In the genomic region with DNA sequence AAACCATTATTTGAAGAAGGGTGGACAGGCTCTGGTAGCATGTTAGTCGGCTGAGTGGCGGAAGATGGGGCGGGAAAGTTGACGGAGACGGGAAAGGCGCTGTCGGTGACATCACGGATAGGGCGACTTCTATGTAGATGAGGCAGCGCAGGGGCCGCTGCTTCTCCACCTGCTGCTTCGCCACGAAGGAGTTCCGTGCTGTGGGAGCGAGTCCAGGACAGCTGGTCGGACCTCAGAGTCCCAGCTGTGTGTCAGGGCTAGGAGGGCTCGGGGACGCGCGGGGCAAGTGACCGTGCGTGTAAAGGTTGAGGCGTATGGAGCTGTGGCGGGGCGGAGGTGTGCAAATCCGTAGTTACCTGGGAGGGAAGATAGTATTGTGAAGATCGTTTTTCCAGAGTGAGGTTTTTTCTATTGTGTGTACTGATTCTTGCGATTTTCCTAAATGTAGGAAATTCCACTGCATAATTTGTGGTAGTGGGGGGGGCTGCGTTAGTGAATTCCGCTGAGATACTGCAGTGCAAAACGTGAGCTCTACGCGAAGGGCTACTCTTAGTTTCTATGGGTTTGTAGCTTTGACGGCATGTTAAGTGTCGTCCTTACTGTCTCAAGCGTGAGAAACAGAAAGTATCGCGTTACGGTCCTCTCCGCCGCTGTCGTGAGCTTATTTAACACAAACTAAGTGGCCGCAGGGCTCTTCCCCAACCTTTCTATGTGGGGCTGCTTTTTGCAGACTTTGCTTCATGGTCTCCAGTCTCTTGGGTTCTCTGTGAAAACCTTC, we compare ENCODE assay signal across 1 cellular context.
TF ChIP-seq lines count a peak whose summit lies in the region.

No MANE protein-coding gene starts in this region.

TF ChIP-seq in HepG2, 621 proteins besides CTCF, POLR2A, EP300 and RAD21 (continued from another document and continues in another):
- TF ChIP-seq, protein P1, sequence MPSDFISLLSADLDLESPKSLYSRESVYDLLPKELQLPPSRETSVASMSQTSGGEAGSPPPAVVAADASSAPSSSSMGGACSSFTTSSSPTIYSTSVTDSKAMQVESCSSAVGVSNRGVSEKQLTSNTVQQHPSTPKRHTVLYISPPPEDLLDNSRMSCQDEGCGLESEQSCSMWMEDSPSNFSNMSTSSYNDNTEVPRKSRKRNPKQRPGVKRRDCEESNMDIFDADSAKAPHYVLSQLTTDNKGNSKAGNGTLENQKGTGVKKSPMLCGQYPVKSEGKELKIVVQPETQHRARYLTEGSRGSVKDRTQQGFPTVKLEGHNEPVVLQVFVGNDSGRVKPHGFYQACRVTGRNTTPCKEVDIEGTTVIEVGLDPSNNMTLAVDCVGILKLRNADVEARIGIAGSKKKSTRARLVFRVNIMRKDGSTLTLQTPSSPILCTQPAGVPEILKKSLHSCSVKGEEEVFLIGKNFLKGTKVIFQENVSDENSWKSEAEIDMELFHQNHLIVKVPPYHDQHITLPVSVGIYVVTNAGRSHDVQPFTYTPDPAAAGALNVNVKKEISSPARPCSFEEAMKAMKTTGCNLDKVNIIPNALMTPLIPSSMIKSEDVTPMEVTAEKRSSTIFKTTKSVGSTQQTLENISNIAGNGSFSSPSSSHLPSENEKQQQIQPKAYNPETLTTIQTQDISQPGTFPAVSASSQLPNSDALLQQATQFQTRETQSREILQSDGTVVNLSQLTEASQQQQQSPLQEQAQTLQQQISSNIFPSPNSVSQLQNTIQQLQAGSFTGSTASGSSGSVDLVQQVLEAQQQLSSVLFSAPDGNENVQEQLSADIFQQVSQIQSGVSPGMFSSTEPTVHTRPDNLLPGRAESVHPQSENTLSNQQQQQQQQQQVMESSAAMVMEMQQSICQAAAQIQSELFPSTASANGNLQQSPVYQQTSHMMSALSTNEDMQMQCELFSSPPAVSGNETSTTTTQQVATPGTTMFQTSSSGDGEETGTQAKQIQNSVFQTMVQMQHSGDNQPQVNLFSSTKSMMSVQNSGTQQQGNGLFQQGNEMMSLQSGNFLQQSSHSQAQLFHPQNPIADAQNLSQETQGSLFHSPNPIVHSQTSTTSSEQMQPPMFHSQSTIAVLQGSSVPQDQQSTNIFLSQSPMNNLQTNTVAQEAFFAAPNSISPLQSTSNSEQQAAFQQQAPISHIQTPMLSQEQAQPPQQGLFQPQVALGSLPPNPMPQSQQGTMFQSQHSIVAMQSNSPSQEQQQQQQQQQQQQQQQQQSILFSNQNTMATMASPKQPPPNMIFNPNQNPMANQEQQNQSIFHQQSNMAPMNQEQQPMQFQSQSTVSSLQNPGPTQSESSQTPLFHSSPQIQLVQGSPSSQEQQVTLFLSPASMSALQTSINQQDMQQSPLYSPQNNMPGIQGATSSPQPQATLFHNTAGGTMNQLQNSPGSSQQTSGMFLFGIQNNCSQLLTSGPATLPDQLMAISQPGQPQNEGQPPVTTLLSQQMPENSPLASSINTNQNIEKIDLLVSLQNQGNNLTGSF (CRISPR knock-in tag; IDR thresholded peaks at IDR 0.05): no peak
- TF ChIP-seq ZNF468 (CRISPR knock-in tag; IDR thresholded peaks at IDR 0.05): 0 out of 2 replicates have a peak, but pooled peaks have one; percentile 46
- no peak for TF ChIP-seq ZNF382 (CRISPR knock-in tag; IDR thresholded peaks at IDR 0.05; ENCODE audit: borderline replicate concordance)
- TF ChIP-seq KLF6 (CRISPR knock-in tag; IDR thresholded peaks at IDR 0.05): no peak
- TF ChIP-seq NFRKB (IDR thresholded peaks at IDR 0.05): no peak
- no peak for TF ChIP-seq ZKSCAN8 (CRISPR knock-in tag; IDR thresholded peaks at IDR 0.05; ENCODE audit: borderline replicate concordance)
- peak; percentile 60; the same call in 1 of the 2 replicates for TF ChIP-seq BHLHE40 (IDR thresholded peaks at IDR 0.05; ENCODE audit: low read length)
- TF ChIP-seq, protein P2, sequence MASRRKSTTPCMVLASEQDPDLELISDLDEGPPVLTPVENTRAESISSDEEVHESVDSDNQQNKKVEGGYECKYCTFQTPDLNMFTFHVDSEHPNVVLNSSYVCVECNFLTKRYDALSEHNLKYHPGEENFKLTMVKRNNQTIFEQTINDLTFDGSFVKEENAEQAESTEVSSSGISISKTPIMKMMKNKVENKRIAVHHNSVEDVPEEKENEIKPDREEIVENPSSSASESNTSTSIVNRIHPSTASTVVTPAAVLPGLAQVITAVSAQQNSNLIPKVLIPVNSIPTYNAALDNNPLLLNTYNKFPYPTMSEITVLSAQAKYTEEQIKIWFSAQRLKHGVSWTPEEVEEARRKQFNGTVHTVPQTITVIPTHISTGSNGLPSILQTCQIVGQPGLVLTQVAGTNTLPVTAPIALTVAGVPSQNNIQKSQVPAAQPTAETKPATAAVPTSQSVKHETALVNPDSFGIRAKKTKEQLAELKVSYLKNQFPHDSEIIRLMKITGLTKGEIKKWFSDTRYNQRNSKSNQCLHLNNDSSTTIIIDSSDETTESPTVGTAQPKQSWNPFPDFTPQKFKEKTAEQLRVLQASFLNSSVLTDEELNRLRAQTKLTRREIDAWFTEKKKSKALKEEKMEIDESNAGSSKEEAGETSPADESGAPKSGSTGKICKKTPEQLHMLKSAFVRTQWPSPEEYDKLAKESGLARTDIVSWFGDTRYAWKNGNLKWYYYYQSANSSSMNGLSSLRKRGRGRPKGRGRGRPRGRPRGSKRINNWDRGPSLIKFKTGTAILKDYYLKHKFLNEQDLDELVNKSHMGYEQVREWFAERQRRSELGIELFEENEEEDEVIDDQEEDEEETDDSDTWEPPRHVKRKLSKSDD (CRISPR knock-in tag; IDR thresholded peaks at IDR 0.05; ENCODE audit: low read depth): no peak
- TF ChIP-seq, protein P3, sequence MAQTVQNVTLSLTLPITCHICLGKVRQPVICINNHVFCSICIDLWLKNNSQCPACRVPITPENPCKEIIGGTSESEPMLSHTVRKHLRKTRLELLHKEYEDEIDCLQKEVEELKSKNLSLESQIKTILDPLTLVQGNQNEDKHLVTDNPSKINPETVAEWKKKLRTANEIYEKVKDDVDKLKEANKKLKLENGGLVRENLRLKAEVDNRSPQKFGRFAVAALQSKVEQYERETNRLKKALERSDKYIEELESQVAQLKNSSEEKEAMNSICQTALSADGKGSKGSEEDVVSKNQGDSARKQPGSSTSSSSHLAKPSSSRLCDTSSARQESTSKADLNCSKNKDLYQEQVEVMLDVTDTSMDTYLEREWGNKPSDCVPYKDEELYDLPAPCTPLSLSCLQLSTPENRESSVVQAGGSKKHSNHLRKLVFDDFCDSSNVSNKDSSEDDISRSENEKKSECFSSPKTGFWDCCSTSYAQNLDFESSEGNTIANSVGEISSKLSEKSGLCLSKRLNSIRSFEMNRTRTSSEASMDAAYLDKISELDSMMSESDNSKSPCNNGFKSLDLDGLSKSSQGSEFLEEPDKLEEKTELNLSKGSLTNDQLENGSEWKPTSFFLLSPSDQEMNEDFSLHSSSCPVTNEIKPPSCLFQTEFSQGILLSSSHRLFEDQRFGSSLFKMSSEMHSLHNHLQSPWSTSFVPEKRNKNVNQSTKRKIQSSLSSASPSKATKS (CRISPR knock-in tag; IDR thresholded peaks at IDR 0.05): no peak
- TF ChIP-seq, protein P4, sequence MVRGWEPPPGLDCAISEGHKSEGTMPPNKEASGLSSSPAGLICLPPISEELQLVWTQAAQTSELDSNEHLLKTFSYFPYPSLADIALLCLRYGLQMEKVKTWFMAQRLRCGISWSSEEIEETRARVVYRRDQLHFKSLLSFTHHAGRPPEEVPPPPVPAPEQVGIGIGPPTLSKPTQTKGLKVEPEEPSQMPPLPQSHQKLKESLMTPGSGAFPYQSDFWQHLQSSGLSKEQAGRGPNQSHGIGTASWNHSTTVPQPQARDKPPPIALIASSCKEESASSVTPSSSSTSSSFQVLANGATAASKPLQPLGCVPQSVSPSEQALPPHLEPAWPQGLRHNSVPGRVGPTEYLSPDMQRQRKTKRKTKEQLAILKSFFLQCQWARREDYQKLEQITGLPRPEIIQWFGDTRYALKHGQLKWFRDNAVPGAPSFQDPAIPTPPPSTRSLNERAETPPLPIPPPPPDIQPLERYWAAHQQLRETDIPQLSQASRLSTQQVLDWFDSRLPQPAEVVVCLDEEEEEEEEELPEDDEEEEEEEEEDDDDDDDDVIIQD (CRISPR knock-in tag; IDR thresholded peaks at IDR 0.05; ENCODE audit: low read depth): no peak
- peak; percentile 31; the same call in 1 of the 2 replicates for TF ChIP-seq HOXA3 (CRISPR knock-in tag; IDR thresholded peaks at IDR 0.05)
- TF ChIP-seq, protein P5, sequence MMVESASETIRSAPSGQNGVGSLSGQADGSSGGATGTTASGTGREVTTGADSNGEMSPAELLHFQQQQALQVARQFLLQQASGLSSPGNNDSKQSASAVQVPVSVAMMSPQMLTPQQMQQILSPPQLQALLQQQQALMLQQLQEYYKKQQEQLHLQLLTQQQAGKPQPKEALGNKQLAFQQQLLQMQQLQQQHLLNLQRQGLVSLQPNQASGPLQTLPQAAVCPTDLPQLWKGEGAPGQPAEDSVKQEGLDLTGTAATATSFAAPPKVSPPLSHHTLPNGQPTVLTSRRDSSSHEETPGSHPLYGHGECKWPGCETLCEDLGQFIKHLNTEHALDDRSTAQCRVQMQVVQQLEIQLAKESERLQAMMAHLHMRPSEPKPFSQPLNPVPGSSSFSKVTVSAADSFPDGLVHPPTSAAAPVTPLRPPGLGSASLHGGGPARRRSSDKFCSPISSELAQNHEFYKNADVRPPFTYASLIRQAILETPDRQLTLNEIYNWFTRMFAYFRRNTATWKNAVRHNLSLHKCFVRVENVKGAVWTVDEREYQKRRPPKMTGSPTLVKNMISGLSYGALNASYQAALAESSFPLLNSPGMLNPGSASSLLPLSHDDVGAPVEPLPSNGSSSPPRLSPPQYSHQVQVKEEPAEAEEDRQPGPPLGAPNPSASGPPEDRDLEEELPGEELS (CRISPR knock-in tag; IDR thresholded peaks at IDR 0.05): no peak
- TF ChIP-seq, protein P6, sequence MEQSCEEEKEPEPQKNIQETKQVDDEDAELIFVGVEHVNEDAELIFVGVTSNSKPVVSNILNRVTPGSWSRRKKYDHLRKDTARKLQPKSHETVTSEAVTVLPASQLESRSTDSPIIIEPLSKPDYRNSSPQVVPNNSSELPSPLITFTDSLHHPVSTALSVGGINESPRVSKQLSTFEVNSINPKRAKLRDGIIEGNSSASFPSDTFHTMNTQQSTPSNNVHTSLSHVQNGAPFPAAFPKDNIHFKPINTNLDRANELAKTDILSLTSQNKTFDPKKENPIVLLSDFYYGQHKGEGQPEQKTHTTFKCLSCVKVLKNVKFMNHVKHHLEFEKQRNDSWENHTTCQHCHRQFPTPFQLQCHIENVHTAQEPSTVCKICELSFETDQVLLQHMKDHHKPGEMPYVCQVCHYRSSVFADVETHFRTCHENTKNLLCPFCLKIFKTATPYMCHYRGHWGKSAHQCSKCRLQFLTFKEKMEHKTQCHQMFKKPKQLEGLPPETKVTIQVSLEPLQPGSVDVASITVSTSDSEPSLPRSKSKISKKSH (CRISPR knock-in tag; IDR thresholded peaks at IDR 0.05; ENCODE audit: borderline replicate concordance): 0 out of 2 replicates have a peak, but pooled peaks have one; percentile 46
- no peak for TF ChIP-seq KDM2A (CRISPR knock-in tag; IDR thresholded peaks at IDR 0.05; ENCODE audit: borderline replicate concordance, low read depth)
- no peak for TF ChIP-seq DNMT1 (CRISPR knock-in tag; IDR thresholded peaks at IDR 0.05)
- no peak for TF ChIP-seq ZNF430 (CRISPR knock-in tag; IDR thresholded peaks at IDR 0.05)
- TF ChIP-seq ZNF652 (CRISPR knock-in tag; IDR thresholded peaks at IDR 0.05; ENCODE audit: borderline replicate concordance, low read depth): no peak
- peak; percentile 100 for TF ChIP-seq SNAPC2 (CRISPR knock-in tag; IDR thresholded peaks at IDR 0.05)
- TF ChIP-seq ZNF891 (CRISPR knock-in tag; IDR thresholded peaks at IDR 0.05): no peak
- TF ChIP-seq, protein P7, sequence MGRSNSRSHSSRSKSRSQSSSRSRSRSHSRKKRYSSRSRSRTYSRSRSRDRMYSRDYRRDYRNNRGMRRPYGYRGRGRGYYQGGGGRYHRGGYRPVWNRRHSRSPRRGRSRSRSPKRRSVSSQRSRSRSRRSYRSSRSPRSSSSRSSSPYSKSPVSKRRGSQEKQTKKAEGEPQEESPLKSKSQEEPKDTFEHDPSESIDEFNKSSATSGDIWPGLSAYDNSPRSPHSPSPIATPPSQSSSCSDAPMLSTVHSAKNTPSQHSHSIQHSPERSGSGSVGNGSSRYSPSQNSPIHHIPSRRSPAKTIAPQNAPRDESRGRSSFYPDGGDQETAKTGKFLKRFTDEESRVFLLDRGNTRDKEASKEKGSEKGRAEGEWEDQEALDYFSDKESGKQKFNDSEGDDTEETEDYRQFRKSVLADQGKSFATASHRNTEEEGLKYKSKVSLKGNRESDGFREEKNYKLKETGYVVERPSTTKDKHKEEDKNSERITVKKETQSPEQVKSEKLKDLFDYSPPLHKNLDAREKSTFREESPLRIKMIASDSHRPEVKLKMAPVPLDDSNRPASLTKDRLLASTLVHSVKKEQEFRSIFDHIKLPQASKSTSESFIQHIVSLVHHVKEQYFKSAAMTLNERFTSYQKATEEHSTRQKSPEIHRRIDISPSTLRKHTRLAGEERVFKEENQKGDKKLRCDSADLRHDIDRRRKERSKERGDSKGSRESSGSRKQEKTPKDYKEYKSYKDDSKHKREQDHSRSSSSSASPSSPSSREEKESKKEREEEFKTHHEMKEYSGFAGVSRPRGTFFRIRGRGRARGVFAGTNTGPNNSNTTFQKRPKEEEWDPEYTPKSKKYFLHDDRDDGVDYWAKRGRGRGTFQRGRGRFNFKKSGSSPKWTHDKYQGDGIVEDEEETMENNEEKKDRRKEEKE (IDR thresholded peaks at IDR 0.05): no peak
- TF ChIP-seq SP140L (CRISPR knock-in tag; IDR thresholded peaks at IDR 0.05; ENCODE audit: borderline replicate concordance): no peak
- no peak for TF ChIP-seq FOXP1 (IDR thresholded peaks at IDR 0.05)
- peak; percentile 6; the same call in 1 of the 2 replicates for TF ChIP-seq FOXP1 (CRISPR knock-in tag; IDR thresholded peaks at IDR 0.05)
- TF ChIP-seq ZNF367 (CRISPR knock-in tag; IDR thresholded peaks at IDR 0.05; ENCODE audit: borderline replicate concordance): no peak
- no peak for TF ChIP-seq MBNL3 (CRISPR knock-in tag; conservative IDR thresholded peaks at IDR 0.05)
- TF ChIP-seq ZNF777 (CRISPR knock-in tag; IDR thresholded peaks at IDR 0.05): peak; percentile 58; the same call in 1 of the 2 replicates
